In genomic region chr20:56807118-56807517, GRCh38 we compare ENCODE assay signal across 24 cellular contexts.
"Had no signal": no experiment of that assay in that cellular context is flagged by ENCODE, and none has a peak within 500 bp of the region (broad histone marks: within the 10 kb centered on the region; RNA-seq: fewer than 3 reads in every experiment).

No MANE protein-coding gene starts in this region.

- DNase-seq: activated CD4-positive, alpha-beta T cell treated with anti-CD3 and anti-CD28 coated beads for 4 hours; activated CD4-positive, alpha-beta T cell treated with anti-CD3 and anti-CD28 coated beads, Interleukin-2, amount 50 U/mL, for 48 hours; activated CD4-positive, CD25-positive, alpha-beta regulatory T cell; activated CD8-positive, alpha-beta memory T cell treated with anti-CD3 and anti-CD28 coated beads, Interleukin-2, amount 50 U/mL, for 48 hours; activated effector memory CD4-positive, alpha-beta T cell treated with Interleukin-2 at 50 U/mL for 16 hours; activated naive CD4-positive, alpha-beta T cell treated with anti-CD3 and anti-CD28 coated beads for 36 hours; activated naive CD8-positive, alpha-beta T cell treated with anti-CD3 and anti-CD28 coated beads, Interleukin-2, amount 10 ng/mL, durations not matched to agents 7 days and 5 days; activated T-cell treated with anti-CD3 and anti-CD28 coated beads, Interleukin-2, amount 50 U/mL, for 4 hours; body of pancreas; effector memory CD8-positive, alpha-beta T cell; heart right ventricle; kidney; lower lobe of right lung; naive thymus-derived CD4-positive, alpha-beta T cell; stimulated activated CD4-positive, alpha-beta T cell treated with anti-CD3 and anti-CD28 coated beads, Interleukin-2, amount 100 ng/mL, for 48 hours; stimulated activated naive CD8-positive, alpha-beta T cell treated with anti-CD3 and anti-CD28 coated beads, Interleukin-15, Interleukin-2, amounts not matched to agents 100 U/mL and 50 U/mL, for 24 hours; substantia nigra; SW 1271; T-helper 17 cell; thyroid gland had no signal

- H3K4me1 ChIP-seq: body of pancreas, gastroesophageal sphincter, heart right ventricle, lower lobe of right lung had no signal

- H3K4me1 Mint-ChIP-seq: activated naive CD8-positive, alpha-beta T cell treated with anti-CD3 and anti-CD28 coated beads, Interleukin-2, amount 10 ng/mL, durations not matched to agents 7 days and 5 days; naive thymus-derived CD4-positive, alpha-beta T cell; T-helper 17 cell had no signal

- H3K36me3 Mint-ChIP-seq: activated naive CD8-positive, alpha-beta T cell treated with anti-CD3 and anti-CD28 coated beads, Interleukin-2, amount 10 ng/mL, durations not matched to agents 7 days and 5 days; naive thymus-derived CD4-positive, alpha-beta T cell had no signal

- H3K9me3 ChIP-seq: body of pancreas, heart right ventricle, lower lobe of right lung, thyroid gland had no signal

- H3K27ac Mint-ChIP-seq: activated naive CD4-positive, alpha-beta T cell treated with anti-CD3 and anti-CD28 coated beads for 36 hours; activated naive CD8-positive, alpha-beta T cell treated with anti-CD3 and anti-CD28 coated beads, Interleukin-2, amount 10 ng/mL, durations not matched to agents 7 days and 5 days; effector memory CD8-positive, alpha-beta T cell; naive thymus-derived CD4-positive, alpha-beta T cell; T-helper 17 cell had no signal

- H3K27ac ChIP-seq: body of pancreas, dorsolateral prefrontal cortex, gastroesophageal sphincter, heart right ventricle, lower lobe of right lung, thyroid gland had no signal

- FAIRE-seq: colon, kidney had no signal

- H3K4me3 ChIP-seq: body of pancreas, dorsolateral prefrontal cortex, gastroesophageal sphincter, heart right ventricle, lower lobe of right lung, thyroid gland had no signal

- H3K27me3 ChIP-seq: thyroid gland had no signal

- H3K4me3 Mint-ChIP-seq: activated naive CD4-positive, alpha-beta T cell treated with anti-CD3 and anti-CD28 coated beads for 36 hours; activated naive CD8-positive, alpha-beta T cell treated with anti-CD3 and anti-CD28 coated beads, Interleukin-2, amount 10 ng/mL, durations not matched to agents 7 days and 5 days; activated T-cell treated with anti-CD3 and anti-CD28 coated beads, Interleukin-2, amount 50 U/mL, for 4 hours; effector memory CD8-positive, alpha-beta T cell; naive thymus-derived CD4-positive, alpha-beta T cell; T-helper 17 cell had no signal

- H3K36me3 ChIP-seq: gastroesophageal sphincter, heart right ventricle, lower lobe of right lung, thyroid gland had no signal

- ATAC-seq: activated T-cell treated with anti-CD3 and anti-CD28 coated beads, Interleukin-2, amount 50 U/mL, for 4 hours; body of pancreas; effector memory CD8-positive, alpha-beta T cell; gastroesophageal sphincter; heart right ventricle; left lobe of liver; lower lobe of right lung; naive thymus-derived CD4-positive, alpha-beta T cell; stimulated activated naive CD8-positive, alpha-beta T cell treated with anti-CD3 and anti-CD28 coated beads, Interleukin-15, Interleukin-2, amounts not matched to agents 100 U/mL and 50 U/mL, for 24 hours; T-helper 17 cell had no signal

- H3K9me3 Mint-ChIP-seq: activated naive CD4-positive, alpha-beta T cell treated with anti-CD3 and anti-CD28 coated beads for 36 hours; activated T-cell treated with anti-CD3 and anti-CD28 coated beads, Interleukin-2, amount 50 U/mL, for 4 hours; effector memory CD8-positive, alpha-beta T cell had no signal
